In the genomic region with DNA sequence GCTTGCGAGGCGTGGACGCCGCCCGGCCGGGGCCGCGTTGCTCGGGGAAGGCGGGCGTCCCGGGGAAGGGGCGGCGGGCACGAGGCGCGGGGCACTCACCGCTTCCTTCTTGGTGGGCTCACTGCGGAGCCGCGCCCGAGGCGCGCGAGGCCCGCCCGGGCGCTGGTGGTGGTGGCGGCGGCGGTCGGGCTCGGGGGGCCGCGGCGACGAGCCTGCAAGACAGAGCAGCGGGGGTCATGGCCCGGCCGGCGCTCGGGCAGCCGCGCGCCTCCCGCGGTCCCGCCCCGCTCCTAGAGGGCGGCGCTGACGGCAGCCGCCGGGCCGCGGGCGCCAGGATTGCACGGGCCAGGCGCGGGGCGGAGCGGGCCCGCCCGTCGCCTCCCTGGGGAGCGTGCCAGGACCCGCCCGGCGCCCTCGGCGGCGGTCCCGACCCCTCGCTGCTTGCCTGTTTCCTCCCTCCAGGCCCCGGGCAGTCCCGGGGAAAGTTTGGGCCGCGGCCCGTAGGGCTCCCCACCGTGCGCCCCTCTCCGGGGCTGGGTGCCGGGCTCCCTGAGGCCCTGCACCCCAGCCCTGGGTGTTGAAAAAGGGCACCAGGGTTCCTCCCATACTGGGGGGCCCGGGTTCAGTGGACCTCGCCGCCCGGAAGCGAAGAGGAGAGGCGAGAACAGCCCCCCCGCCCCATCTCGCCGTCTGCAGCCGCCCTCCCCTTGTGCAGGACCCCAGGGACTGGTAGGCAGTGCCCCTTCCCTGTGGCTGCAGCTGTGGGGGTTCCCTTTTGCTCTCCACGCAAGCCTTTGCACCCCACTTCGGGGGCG, we compare ENCODE assay signal across 8 cellular contexts. TPM values are rescaled to one million over a fixed set of nuclear protein-coding genes. Genes with fewer than 3 reads are reported as not detected.
DNase-seq lines count a peak whose midpoint lies in the region; ATAC-seq and TF ChIP-seq lines count a peak whose summit lies in the region.

A gene (minus strand): TSS at position 270 of the 815 bp plus-strand sequence. CDS start 15,879 bp downstream, outside the sequence.

- H3K27ac ChIP-seq in MM.1S (ENCODE audit: low read length) (no peak within 1 kb of the TSS), iPS-18a (ENCODE audit: low read length) (no peak within 1 kb of the TSS), skeletal muscle tissue (ENCODE audit: low read depth, low read length) (no peak within 1 kb of the TSS)

- TF ChIP-seq POLR2A in GM18951 (IDR thresholded peaks at IDR 0.05; ENCODE audit: extremely low read depth, insufficient read depth, insufficient read length) = peak; percentile 43

- no peaks in the 10 kb centered on the region for H3F3A ChIP-seq in MM.1S (ENCODE audit: insufficient read depth, low read length)

- in situ Hi-C loops in GM18951 (cut with MboI; ENCODE audit: low sequenced_read_pairs, unreplicated experiment) (no loop called here), astrocyte of the cerebellum (cut with HindIII; ENCODE audit: low sequenced_read_pairs) (no loop called here)

- DNase-seq in CD1c-positive myeloid dendritic cell (ENCODE audit: extremely low spot score) (peak; percentile 65), MM.1S (peak; percentile 14), astrocyte of the cerebellum (ENCODE audit: low read depth) (no peak)

- no peak within 1 kb of the TSS for H3K4me3 ChIP-seq in MM.1S (ENCODE audit: low read length)
- peak within 1 kb of the TSS; percentile 47 for H3K4me3 ChIP-seq in astrocyte of the cerebellum (ENCODE audit: low read depth, low read length)
- peak within 1 kb of the TSS; percentile 53 for H3K4me3 ChIP-seq in iPS-18a (ENCODE audit: low read length)
- H3K4me3 ChIP-seq in skeletal muscle tissue (ENCODE audit: low read length in 3 of 3) = peak within 1 kb of the TSS; percentile 41 to 54 (median 49)

- H3K9me2 ChIP-seq in MM.1S (replicated peaks; ENCODE audit: insufficient read depth, low read length) = no peaks in the 10 kb centered on the region

- H3K27me3 ChIP-seq in MM.1S (replicated peaks; ENCODE audit: insufficient read depth, low read length) (peaks cover 31% of the 10 kb centered on the region), iPS-18a (ENCODE audit: control insufficient read depth, insufficient read depth, low read length) (peaks cover 37% of the 10 kb centered on the region), skeletal muscle tissue (ENCODE audit: control insufficient read depth in 3 of 3, insufficient read depth in 3 of 3, low read length in 3 of 3) (peaks cover 15 to 26% (median 21%) of the 10 kb centered on the region in 3 donors)

- H3K4me2 ChIP-seq in MM.1S (ENCODE audit: low read depth, low read length) = peak within 1 kb of the TSS; percentile 54; the same call in 1 of the 2 replicates

- H3K79me2 ChIP-seq in MM.1S (ENCODE audit: low read length) = no peaks in the 10 kb centered on the region

- no peaks in the 10 kb centered on the region for H3K36me3 ChIP-seq in MM.1S (replicated peaks; ENCODE audit: insufficient read depth, low read length)
- no peaks in the 10 kb centered on the region for H3K36me3 ChIP-seq in iPS-18a (ENCODE audit: control insufficient read depth, low read depth, low read length)
- no peaks in the 10 kb centered on the region for H3K36me3 ChIP-seq in skeletal muscle tissue (ENCODE audit: control insufficient read depth in 3 of 3, insufficient read depth in 3 of 3, low read length in 3 of 3)

- TF ChIP-seq CTCF in MM.1S (IDR thresholded peaks at IDR 0.05; ENCODE audit: low read length) (no peak), astrocyte of the cerebellum (IDR thresholded peaks at IDR 0.05; ENCODE audit: low read depth, low read length, missing control alignments) (no peak)

- no peaks in the 10 kb centered on the region for H3K9me3 ChIP-seq in MM.1S (replicated peaks; ENCODE audit: insufficient read depth, low read length)
- H3K9me3 ChIP-seq in iPS-18a (ENCODE audit: control insufficient read depth, low read depth, low read length) = no peaks in the 10 kb centered on the region
- no peaks in the 10 kb centered on the region for H3K9me3 ChIP-seq in skeletal muscle tissue (ENCODE audit: control insufficient read depth in 3 of 3, low read length in 3 of 3)

- H4K20me1 ChIP-seq in MM.1S (ENCODE audit: insufficient read depth, low read length) = no peaks in the 10 kb centered on the region

- H2AFZ ChIP-seq in MM.1S (ENCODE audit: low read length) = no peak within 1 kb of the TSS

- H3K4me1 ChIP-seq in MM.1S (ENCODE audit: low read length) (0 out of 2 replicates have a peak, but pooled peaks cover 4% of the 10 kb centered on the region), iPS-18a (ENCODE audit: control insufficient read depth, low read depth, low read length) (peaks cover 27% of the 10 kb centered on the region), skeletal muscle tissue (ENCODE audit: control insufficient read depth in 3 of 3, insufficient read depth in 3 of 3, low read length in 3 of 3) (peaks cover 9 to 11% (median 11%) of the 10 kb centered on the region in 3 donors)

- ATAC-seq in HG03521 (IDR thresholded peaks at IDR 0.05; ENCODE audit: unreplicated experiment) (no peak), HG03457 (IDR thresholded peaks at IDR 0.05; ENCODE audit: unreplicated experiment) (no peak)

- H3K9ac ChIP-seq in MM.1S (ENCODE audit: low read length) (no peak within 1 kb of the TSS), iPS-18a (ENCODE audit: low read length) (no peak within 1 kb of the TSS), skeletal muscle tissue (ENCODE audit: low read depth in 1 of 3, low read length in 3 of 3) (peak within 1 kb of the TSS in 1 of 3 donors; percentile 50)

RNA-seq across cellular contexts. Expression of the gene that starts here (rescaled TPM):
- total RNA-seq in skeletal muscle tissue = 1.0 TPM
